Comparison of ENCODE assay signal across 19 cellular contexts in genomic region chr1:224292419-224292818, GRCh38. TPM values are rescaled to one million over a fixed set of nuclear protein-coding genes. Genes with fewer than 3 reads are reported as not detected.
DNase-seq lines count a peak whose midpoint lies in the region; ATAC-seq and TF ChIP-seq lines count a peak whose summit lies in the region.
"Had no signal": no experiment of that assay in that cellular context is flagged by ENCODE, and none has a peak within 500 bp of the region (broad histone marks: within the 10 kb centered on the region; RNA-seq: fewer than 3 reads in every experiment).

No MANE protein-coding gene starts in this region.

- no peak overlapping the region for H2BK15ac ChIP-seq in H9 (ENCODE audit: low read depth, low read length)

- H2AFZ ChIP-seq in H9 (ENCODE audit: low read length) (no peak overlapping the region), trophoblast cell (ENCODE audit: insufficient read depth, low read length, poor library complexity) (no peak overlapping the region), PC-9 (no peak overlapping the region)

- no peaks in the 10 kb centered on the region for H3K9me3 ChIP-seq in H9 (ENCODE audit: control insufficient read depth, low read depth, low read length)
- no peaks in the 10 kb centered on the region for H3K9me3 ChIP-seq in trophoblast cell (ENCODE audit: insufficient read depth, low read depth, low read length)
- H3K9me3 ChIP-seq in PC-9 (ENCODE audit: insufficient read depth, low read depth), result no peaks in the 10 kb centered on the region

- H2BK20ac ChIP-seq in H9 (ENCODE audit: low read depth, low read length, poor library complexity, severe bottlenecking), result no peak overlapping the region

- H3K27ac Mint-ChIP-seq in H9, result peak overlapping the region in 2 of 3 experiments; percentile 2 to 81; a peak in 2 of 7 replicates

- H4K91ac ChIP-seq in H9 (ENCODE audit: insufficient read length, low read depth, low read length), result no peak overlapping the region
- no peak overlapping the region for H4K91ac ChIP-seq in trophoblast cell (ENCODE audit: low read depth, low read length)

- no TSS peak for BruUV-seq in PC-9 (replicated peaks; lab: Mats Ljungman, UMichigan)

- H3K4me3 Mint-ChIP-seq in H9, result no peak overlapping the region

- no peak overlapping the region for H3K18ac ChIP-seq in H9 (ENCODE audit: insufficient read length, low read depth, low read length)
- H3K18ac ChIP-seq in trophoblast cell (ENCODE audit: low read length), result no peak overlapping the region

- CTCF ChIA-PET in PC-9 (lab: Charles Lee), result interaction anchor here (0.7 kb wide), 1 partner anchor 115 kb away, joined by 3 read pairs; no protein-coding TSS in a partner anchor

- H3K9ac ChIP-seq in H9 (ENCODE audit: extremely low read depth, insufficient read length, low read length) (no peak overlapping the region), trophoblast cell (ENCODE audit: low read length) (no peak overlapping the region)
- H3K9ac ChIP-seq: KMS-11 had no signal

- H3K27me3 ChIP-seq in H9 (ENCODE audit: insufficient read depth, low read length) (no peaks in the 10 kb centered on the region), trophoblast cell (ENCODE audit: insufficient read depth, low read length) (no peaks in the 10 kb centered on the region), PC-9 (ENCODE audit: insufficient read depth, low read depth) (no peaks in the 10 kb centered on the region)

- peaks cover 38 to 81% (median 65%) of the 10 kb centered on the region in 3 experiments for H3K36me3 Mint-ChIP-seq in H9 (ENCODE audit: insufficient read depth in 1 of 3, low read depth in 3 of 3)

- peaks cover 7 to 11% of the 10 kb centered on the region in 2 experiments for H3K4me1 Mint-ChIP-seq in H9

- no peaks in the 10 kb centered on the region for H3K9me2 ChIP-seq in PC-9 (ENCODE audit: insufficient read depth)

- H4K8ac ChIP-seq in H9 (replicated peaks; ENCODE audit: insufficient read length, low read depth, low read length) (no peak overlapping the region), trophoblast cell (ENCODE audit: low read depth, low read length) (no peak overlapping the region)

- H3K27me3 Mint-ChIP-seq in H9 (ENCODE audit: low read depth), result no peaks in the 10 kb centered on the region

- H3K4me3 ChIP-seq in trophoblast cell (ENCODE audit: low read depth, low read length) (no peak overlapping the region), PC-9 (no peak overlapping the region)
- H3K4me3 ChIP-seq: SK-N-MC had no signal

- no peak overlapping the region for H2BK120ac ChIP-seq in H9 (ENCODE audit: low read depth, low read length, poor library complexity, severe bottlenecking)
- H2BK120ac ChIP-seq in trophoblast cell (ENCODE audit: insufficient read depth, low read length, poor library complexity), result no peak overlapping the region

- H3K36me3 ChIP-seq in trophoblast cell (ENCODE audit: control insufficient read depth in 1 of 2, insufficient read depth in 2 of 2, low read length in 2 of 2) (peaks cover 18 to 33% of the 10 kb centered on the region in 2 experiments), PC-9 (ENCODE audit: low read depth) (peaks cover 28% of the 10 kb centered on the region)

- TF ChIP-seq CTCF in H9 (conservative IDR thresholded peaks at IDR 0.05) (no peak), PC-9 (conservative IDR thresholded peaks at IDR 0.05) (no peak)

- no peak overlapping the region for H3K14ac ChIP-seq in H9 (ENCODE audit: insufficient read depth, low read length)
- no peak overlapping the region for H3K14ac ChIP-seq in trophoblast cell (ENCODE audit: low read length)

- no peak overlapping the region for H3K56ac ChIP-seq in H9 (ENCODE audit: insufficient read length, low read depth, low read length)

- no peaks in the 10 kb centered on the region for H3F3A ChIP-seq in PC-9 (ENCODE audit: insufficient read depth, low read depth)

- H2BK5ac ChIP-seq in H9 (ENCODE audit: insufficient read length, low read length) (no peak overlapping the region), trophoblast cell (ENCODE audit: low read depth, low read length, poor library complexity) (no peak overlapping the region)

- WGBS in H9 (ENCODE audit: extremely low coverage, insufficient read length, low lambda C conversion rate), result no CpG with 5 or more reads among the region's 3 CpGs
- WGBS in trophoblast cell (ENCODE audit: extremely low coverage, insufficient coverage, insufficient read length), result no CpG with 5 or more reads among the region's 3 CpGs

- DNase-seq in H9, result no peak
- peak; percentile 18 for DNase-seq in amniotic epithelial cell (ENCODE audit: low read depth)
- DNase-seq in epithelial cell of prostate (ENCODE audit: low read depth, low spot score), result peak; percentile 44
- peak; percentile 86 to 89 for DNase-seq in trophoblast cell
- DNase-seq in T-helper 9 cell, result no peak
- DNase-seq in PC-9, result no peak
- DNase-seq: C1 segment of cervical spinal cord, DMS79 treated with DMSO at 0.1 percent for 48 hours, GOT3, MM.1S, NCI-H1092, NCI-H2081, NCI-H2171 treated with DMSO at 0.1 percent for 48 hours, NCI-H446 treated with DMSO at 0.1 percent for 48 hours, Right ventricle myocardium superior had no signal

- POLR2A ChIA-PET in PC-9 (lab: Charles Lee; ENCODE audit: unreplicated experiment), result no interaction called here

- H2AK5ac ChIP-seq in H9 (ENCODE audit: insufficient read length, low read length) (no peak overlapping the region), trophoblast cell (ENCODE audit: low read length) (no peak overlapping the region)

- H4K5ac ChIP-seq in H9 (ENCODE audit: insufficient read length, low read depth, low read length), result no peak overlapping the region

- H3K23me2 ChIP-seq in H9 (ENCODE audit: insufficient read length, low read depth, low read length, poor library complexity, severe bottlenecking), result no peaks in the 10 kb centered on the region

- H3K4me2 ChIP-seq in H9 (ENCODE audit: insufficient read depth, insufficient read length, low read length) (no peak overlapping the region), trophoblast cell (ENCODE audit: low read length) (no peak overlapping the region), PC-9 (no peak overlapping the region)
- H3K4me2 ChIP-seq: KMS-11 had no signal

- H3K4me1 ChIP-seq in H9 (ENCODE audit: insufficient read depth, low read length) (0 out of 2 replicates have a peak, but pooled peaks cover 4% of the 10 kb centered on the region), trophoblast cell (ENCODE audit: control insufficient read depth in 1 of 2, insufficient read depth in 2 of 2, low read length in 2 of 2) (no peaks in the 10 kb centered on the region), PC-9 (replicated peaks; ENCODE audit: insufficient read depth) (no peaks in the 10 kb centered on the region)

- H3K23ac ChIP-seq in H9 (ENCODE audit: insufficient read length, low read depth, low read length) (no peak overlapping the region), trophoblast cell (ENCODE audit: low read length) (no peak overlapping the region)

- no peaks in the 10 kb centered on the region for H3K9me3 Mint-ChIP-seq in H9

- H3K4ac ChIP-seq in H9 (ENCODE audit: low read depth, low read length), result no peak overlapping the region
- no peak overlapping the region for H3K4ac ChIP-seq in trophoblast cell (ENCODE audit: low read depth, low read length)

- no peak overlapping the region for H3T11ph ChIP-seq in H9 (ENCODE audit: low read length)

- intact Hi-C loops in PC-9 (cut with micrococcal nuclease; ENCODE audit: unreplicated experiment), result no loop called here

- H3K79me2 ChIP-seq in H9 (ENCODE audit: insufficient read depth, low read length) (no peaks in the 10 kb centered on the region), trophoblast cell (ENCODE audit: control insufficient read depth, insufficient read depth, low read length, poor library complexity) (no peaks in the 10 kb centered on the region), PC-9 (ENCODE audit: low read depth) (no peaks in the 10 kb centered on the region)

- no peak for ATAC-seq in HG02973 (IDR thresholded peaks at IDR 0.05; ENCODE audit: unreplicated experiment)
- ATAC-seq: HepG2 had no signal

- no peak overlapping the region for H2BK12ac ChIP-seq in H9 (ENCODE audit: insufficient read length, low read depth, low read length)
- no peak overlapping the region for H2BK12ac ChIP-seq in trophoblast cell (ENCODE audit: low read length)

- no peak overlapping the region for H4K12ac ChIP-seq in trophoblast cell (ENCODE audit: low read depth, low read length)

- H4K20me1 ChIP-seq in H9 (ENCODE audit: control insufficient read depth, insufficient read depth, insufficient read length) (no peaks in the 10 kb centered on the region), PC-9 (ENCODE audit: insufficient read depth) (no peaks in the 10 kb centered on the region)

- H3K79me1 ChIP-seq in H9 (ENCODE audit: insufficient read depth, low read depth, low read length, poor library complexity, severe bottlenecking) (no peaks in the 10 kb centered on the region), trophoblast cell (ENCODE audit: low read length) (no peaks in the 10 kb centered on the region)

- H3K27ac ChIP-seq in H9 (ENCODE audit: insufficient read length, low read depth, low read length), result no peak overlapping the region
- H3K27ac ChIP-seq in epithelial cell of prostate, result no peak overlapping the region
- no peak overlapping the region for H3K27ac ChIP-seq in trophoblast cell (ENCODE audit: low read depth, low read length)
- no peak overlapping the region for H3K27ac ChIP-seq in PC-9
- H3K27ac ChIP-seq: KMS-11 had no signal

RNA-seq across cellular contexts. Expression of gene NVL, which starts 37.6 kb away (rescaled TPM):
- 64.0 and 66.9 TPM in 2 replicates for total RNA-seq in H9 (2021)
- 26.8 and 27.9 TPM in 2 replicates for polyA plus RNA-seq in trophoblast cell (2013)
- total RNA-seq in PC-9 (2021), result 27.3 and 36.1 TPM in 2 replicates

Comparison
In these comparisons a context has a peak if more than half of its experiments do, and no peak if none do; other contexts are left out.
1. DNase-seq: peak in amniotic epithelial cell (single experiment), epithelial cell of prostate (single experiment) and trophoblast cell (2 of 2); none in H9 (single experiment), T-helper 9 cell (single experiment) and PC-9 (0 of 2).